Comparison of ENCODE assay signal across 8 cellular contexts in genomic region chr3:185270262-185270955, GRCh38. TPM values are rescaled to one million over a fixed set of nuclear protein-coding genes. Genes with fewer than 3 reads are reported as not detected.
DNase-seq lines count a peak whose midpoint lies in the region; ATAC-seq and TF ChIP-seq lines count a peak whose summit lies in the region.

No MANE protein-coding gene starts in this region.

- TF ChIP-seq POLR2A in adrenal gland (IDR thresholded peaks at IDR 0.05) = no peak

- DNase-seq in Right ventricle myocardium inferior (ENCODE audit: missing footprints) (no peak), cardiac septum (ENCODE audit: low spot score) (no peak), NCI-H1694 treated with DMSO at 0.1 percent for 48 hours (lab: John Stamatoyannopoulos, UW) (peak; percentile 39), adrenal gland (peak in 2 of 7 donors; percentile 20 to 73), left lung (no peak), NK-92 (lab: John Stamatoyannopoulos, UW; ENCODE audit: unreplicated experiment) (no peak)

- 40 to 80% (median 58%) methylated on average over 1 to 4 of the region's 4 CpGs for WGBS in adrenal gland, 4 donors

- no peaks in the 10 kb centered on the region for H3K36me3 ChIP-seq in adrenal gland (replicated peaks in 1 of 2)
- H3K36me3 ChIP-seq in left lung = no peaks in the 10 kb centered on the region

- intact Hi-C loops in Right ventricle myocardium inferior (cut with DNase I) (no loop called here), cardiac septum (cut with DNase I) (no loop called here), adrenal gland (cut with DNase I) (no loop called here), left lung (cut with DNase I) (no loop called here)

- ATAC-seq in Right ventricle myocardium inferior (peak; percentile 52), left lung (peak; percentile 77), HG02610 (IDR thresholded peaks at IDR 0.05; ENCODE audit: unreplicated experiment) (no peak), GM21447 (IDR thresholded peaks at IDR 0.05; ENCODE audit: unreplicated experiment) (no peak)

- H3K9me3 ChIP-seq in adrenal gland (replicated peaks in 1 of 3) = no peaks in the 10 kb centered on the region
- H3K9me3 ChIP-seq in left lung = no peaks in the 10 kb centered on the region

- TF ChIP-seq CTCF in adrenal gland (IDR thresholded peaks at IDR 0.05) = peak in 4 of 6 experiments; percentile 10 to 38 (median 24)
- peak; percentile 16 to 17 for TF ChIP-seq CTCF in left lung (IDR thresholded peaks at IDR 0.05)

- H3K4me1 ChIP-seq in adrenal gland (replicated peaks in 1 of 2) (no peaks in the 10 kb centered on the region), left lung (no peaks in the 10 kb centered on the region)

- H3K4me3 ChIP-seq in adrenal gland (no peak overlapping the region), left lung (no peak overlapping the region)

- peaks cover 13% of the 10 kb centered on the region for H3K27me3 ChIP-seq in adrenal gland
- peaks cover 0 to 52% of the 10 kb centered on the region in 2 donors for H3K27me3 ChIP-seq in left lung

- H3K27ac ChIP-seq in adrenal gland = no peak overlapping the region
- no peak overlapping the region for H3K27ac ChIP-seq in left lung

RNA-seq across cellular contexts. Expression of gene EHHADH, which starts 16.6 kb away (rescaled TPM):
- total RNA-seq in Right ventricle myocardium inferior (20.2 TPM), cardiac septum (17.7 TPM), adrenal gland (1 to 10 TPM; 2.4 to 7.8 (median 6.3) TPM), left lung (10 to 100 TPM in 1 of 2 donors, 1 to 10 TPM in 1; 7.4 to 13.5 TPM)
- polyA plus RNA-seq in adrenal gland = 1 to 10 TPM; 1.6 to 3.1 (median 1.7) TPM

Comparison
In these comparisons a context has a peak if more than half of its experiments do, and no peak if none do; other contexts are left out.
1. ATAC-seq: peak in Right ventricle myocardium inferior (single experiment) and left lung (single experiment); none in HG02610 (single experiment) and GM21447 (single experiment).